18 cellular contexts compared by ENCODE assay signal in genomic region chr3:128749035-128749434, GRCh38.
"Had no signal": no experiment of that assay in that cellular context is flagged by ENCODE, and none has a peak within 500 bp of the region (broad histone marks: within the 10 kb centered on the region; RNA-seq: fewer than 3 reads in every experiment).

No MANE protein-coding gene starts in this region.

- H3K4me1 ChIP-seq: parathyroid adenoma had no signal

- H3K4me3 Mint-ChIP-seq: activated naive CD8-positive, alpha-beta T cell treated with anti-CD3 and anti-CD28 coated beads for 36 hours; memory B cell had no signal

- H3K9me3 Mint-ChIP-seq: memory B cell had no signal

- H3K27ac Mint-ChIP-seq: activated naive CD8-positive, alpha-beta T cell treated with anti-CD3 and anti-CD28 coated beads for 36 hours had no signal

- H3K4me3 ChIP-seq: gastroesophageal sphincter, heart right ventricle, left ventricle myocardium inferior, mucosa of descending colon, tibial artery, vagina had no signal

- H3K27me3 ChIP-seq: gastroesophageal sphincter, heart right ventricle, tibial artery, vagina had no signal

- H3K27ac ChIP-seq: gastroesophageal sphincter, heart right ventricle, left ventricle myocardium inferior, parathyroid adenoma, tibial artery, vagina, WERI-Rb-1 had no signal

- H3K27me3 Mint-ChIP-seq: activated naive CD8-positive, alpha-beta T cell treated with anti-CD3 and anti-CD28 coated beads for 36 hours; memory B cell; naive B cell had no signal

- DNase-seq: activated CD4-positive, alpha-beta T cell treated with anti-CD3 and anti-CD28 coated beads for 1 hour; activated naive CD4-positive, alpha-beta T cell; activated naive CD8-positive, alpha-beta T cell treated with anti-CD3 and anti-CD28 coated beads for 36 hours; amniotic stem cell; erythroblast; heart right ventricle; kidney glomerular epithelial cell; left ventricle myocardium inferior; mucosa of descending colon; naive B cell; stimulated activated naive CD4-positive, alpha-beta T cell treated with Interleukin-2 at 50 U/mL for 16 hours; substantia nigra; tibial artery; WERI-Rb-1 had no signal

- H3K9me3 ChIP-seq: gastroesophageal sphincter, mucosa of descending colon, tibial artery, vagina had no signal

- ATAC-seq: gastroesophageal sphincter had no signal
